1 cellular context compared by ENCODE assay signal in the genomic region with DNA sequence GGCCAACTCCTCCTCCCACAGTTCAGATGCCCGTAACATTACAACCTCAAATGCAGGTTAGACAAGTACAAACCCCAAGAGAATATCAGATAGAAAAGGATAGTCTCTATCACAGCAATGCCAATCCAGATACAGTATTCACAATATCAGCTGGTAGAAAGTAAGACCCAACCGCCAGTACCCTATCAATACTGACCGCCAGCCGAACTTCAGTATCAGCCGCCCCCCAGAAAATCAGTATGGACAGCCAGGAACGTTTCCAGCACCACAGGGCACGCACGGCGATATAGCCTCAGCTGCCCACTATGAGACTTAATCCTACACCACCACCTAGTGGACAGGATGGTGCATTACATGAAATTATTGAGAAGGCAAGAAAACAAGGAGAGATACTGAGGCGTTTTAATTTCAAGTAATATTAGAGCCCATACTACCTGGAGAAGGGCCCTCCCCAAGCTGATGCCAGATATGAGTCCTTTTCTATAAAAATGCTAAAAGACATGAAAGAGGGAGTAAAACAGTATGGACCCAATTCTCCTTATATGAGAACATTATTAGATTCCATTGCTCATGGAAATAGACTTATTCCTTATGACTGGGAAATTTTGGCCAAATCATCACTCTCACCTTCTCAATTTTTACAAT.
A peak's percentile ranks its signal among the peaks of the same experiment; 100 is the strongest.
TF ChIP-seq lines count a peak whose summit lies in the region.

No MANE protein-coding gene starts in this region.

TF ChIP-seq in K562, 482 proteins besides CTCF, POLR2A, EP300 and RAD21 (continued from another document and continues in another):
- TF ChIP-seq, protein P1, sequence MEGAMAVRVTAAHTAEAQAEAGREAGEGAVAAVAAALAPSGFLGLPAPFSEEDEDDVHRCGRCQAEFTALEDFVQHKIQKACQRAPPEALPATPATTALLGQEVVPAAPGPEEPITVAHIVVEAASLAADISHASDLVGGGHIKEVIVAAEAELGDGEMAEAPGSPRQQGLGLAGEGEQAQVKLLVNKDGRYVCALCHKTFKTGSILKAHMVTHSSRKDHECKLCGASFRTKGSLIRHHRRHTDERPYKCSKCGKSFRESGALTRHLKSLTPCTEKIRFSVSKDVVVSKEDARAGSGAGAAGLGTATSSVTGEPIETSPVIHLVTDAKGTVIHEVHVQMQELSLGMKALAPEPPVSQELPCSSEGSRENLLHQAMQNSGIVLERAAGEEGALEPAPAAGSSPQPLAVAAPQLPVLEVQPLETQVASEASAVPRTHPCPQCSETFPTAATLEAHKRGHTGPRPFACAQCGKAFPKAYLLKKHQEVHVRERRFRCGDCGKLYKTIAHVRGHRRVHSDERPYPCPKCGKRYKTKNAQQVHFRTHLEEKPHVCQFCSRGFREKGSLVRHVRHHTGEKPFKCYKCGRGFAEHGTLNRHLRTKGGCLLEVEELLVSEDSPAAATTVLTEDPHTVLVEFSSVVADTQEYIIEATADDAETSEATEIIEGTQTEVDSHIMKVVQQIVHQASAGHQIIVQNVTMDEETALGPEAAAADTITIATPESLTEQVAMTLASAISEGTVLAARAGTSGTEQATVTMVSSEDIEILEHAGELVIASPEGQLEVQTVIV (CRISPR knock-in tag; IDR thresholded peaks at IDR 0.05; ENCODE audit: borderline replicate concordance), result no peak
- TF ChIP-seq ZFP91 (CRISPR knock-in tag; IDR thresholded peaks at IDR 0.05) (no peak), FOXP1 (CRISPR knock-in tag; IDR thresholded peaks at IDR 0.05) (no peak), CXXC5 (CRISPR knock-in tag; IDR thresholded peaks at IDR 0.05) (peak; percentile 24; the same call in 1 of the 2 replicates), MYC (IDR thresholded peaks at IDR 0.05; ENCODE audit: low read depth, low read length) (0 out of 2 replicates have a peak, but pooled peaks have one; percentile 24), MYC (CRISPR knock-in tag; IDR thresholded peaks at IDR 0.05; ENCODE audit: borderline replicate concordance, low read depth) (no peak), ZNF311 (CRISPR knock-in tag; IDR thresholded peaks at IDR 0.05) (no peak), SAFB (IDR thresholded peaks at IDR 0.05; ENCODE audit: borderline replicate concordance, low read depth, low read length) (no peak), NBN (IDR thresholded peaks at IDR 0.05; ENCODE audit: low read depth) (no peak), ARID2 (IDR thresholded peaks at IDR 0.05) (peak; percentile 70), KLF6 (CRISPR knock-in tag; IDR thresholded peaks at IDR 0.05; ENCODE audit: borderline replicate concordance) (no peak), CSDE1 (IDR thresholded peaks at IDR 0.05) (no peak), ZNF253 (CRISPR knock-in tag; conservative IDR thresholded peaks at IDR 0.05) (no peak), ZBED1 (IDR thresholded peaks at IDR 0.05) (no peak), PHB (CRISPR knock-in tag; IDR thresholded peaks at IDR 0.05) (no peak), FOXJ3 (CRISPR knock-in tag; IDR thresholded peaks at IDR 0.05) (no peak), CHD4 (IDR thresholded peaks at IDR 0.05; ENCODE audit: insufficient read depth, insufficient replicate concordance, low read depth, low read length, poor library complexity, severe bottlenecking) (no peak), HNRNPK (IDR thresholded peaks at IDR 0.05; ENCODE audit: low read depth, low read length, poor library complexity, severe bottlenecking) (no peak), NR2C2 (CRISPR knock-in tag; IDR thresholded peaks at IDR 0.05) (no peak), NR2C2 (tag; IDR thresholded peaks at IDR 0.05) (no peak), ZNF324 (CRISPR knock-in tag; IDR thresholded peaks at IDR 0.05) (no peak), COPS2 (conservative IDR thresholded peaks at IDR 0.05) (no peak), TARDBP (IDR thresholded peaks at IDR 0.05) (no peak), ETS2 (tag; IDR thresholded peaks at IDR 0.05; ENCODE audit: borderline replicate concordance, poor library complexity, severe bottlenecking) (no peak), RBM22 (IDR thresholded peaks at IDR 0.05; ENCODE audit: low read depth, low read length, poor library complexity, severe bottlenecking) (no peak), SUPT5H (IDR thresholded peaks at IDR 0.05) (no peak), SMAD4 (CRISPR knock-in tag; conservative IDR thresholded peaks at IDR 0.05) (no peak), BDP1 (IDR thresholded peaks at IDR 0.05; ENCODE audit: insufficient read depth, insufficient read length) (no peak), NKRF (IDR thresholded peaks at IDR 0.05; ENCODE audit: borderline replicate concordance) (no peak), FIP1L1 (IDR thresholded peaks at IDR 0.05; ENCODE audit: low read depth, low read length, poor library complexity, severe bottlenecking) (no peak), ID3 (CRISPR knock-in tag; IDR thresholded peaks at IDR 0.05) (no peak), ID3 (tag; IDR thresholded peaks at IDR 0.05) (no peak), THRAP3 (IDR thresholded peaks at IDR 0.05; ENCODE audit: borderline replicate concordance) (no peak), ZNF3 (CRISPR knock-in tag; IDR thresholded peaks at IDR 0.05) (no peak), PTRF (tag; IDR thresholded peaks at IDR 0.05) (no peak), NCOA1 (IDR thresholded peaks at IDR 0.05; ENCODE audit: low read depth) (no peak), ZNF133 (CRISPR knock-in tag; IDR thresholded peaks at IDR 0.05) (no peak), NCOA6 (IDR thresholded peaks at IDR 0.05) (no peak), TEAD4 (IDR thresholded peaks at IDR 0.05; ENCODE audit: low read length) (peak; percentile 27; the same call in 1 of the 2 replicates), TEAD4 (CRISPR knock-in tag; IDR thresholded peaks at IDR 0.05; ENCODE audit: borderline replicate concordance) (no peak), DEAF1 (CRISPR knock-in tag; IDR thresholded peaks at IDR 0.05) (peak; percentile 75), EHMT2 (IDR thresholded peaks at IDR 0.05) (no peak), ZNF224 (CRISPR knock-in tag; IDR thresholded peaks at IDR 0.05) (no peak), RBM39 (optimal IDR thresholded peaks at IDR 0.05; ENCODE audit: low read depth, low read length) (no peak)
- TF ChIP-seq, protein P2, sequence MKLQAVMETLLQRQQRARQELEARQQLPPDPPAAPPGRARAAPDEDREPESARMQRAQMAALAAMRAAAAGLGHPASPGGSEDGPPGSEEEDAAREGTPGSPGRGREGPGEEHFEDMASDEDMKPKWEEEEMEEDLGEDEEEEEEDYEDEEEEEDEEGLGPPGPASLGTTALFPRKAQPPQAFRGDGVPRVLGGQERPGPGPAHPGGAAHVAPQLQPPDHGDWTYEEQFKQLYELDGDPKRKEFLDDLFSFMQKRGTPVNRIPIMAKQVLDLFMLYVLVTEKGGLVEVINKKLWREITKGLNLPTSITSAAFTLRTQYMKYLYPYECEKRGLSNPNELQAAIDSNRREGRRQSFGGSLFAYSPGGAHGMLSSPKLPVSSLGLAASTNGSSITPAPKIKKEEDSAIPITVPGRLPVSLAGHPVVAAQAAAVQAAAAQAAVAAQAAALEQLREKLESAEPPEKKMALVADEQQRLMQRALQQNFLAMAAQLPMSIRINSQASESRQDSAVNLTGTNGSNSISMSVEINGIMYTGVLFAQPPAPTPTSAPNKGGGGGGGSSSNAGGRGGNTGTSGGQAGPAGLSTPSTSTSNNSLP (IDR thresholded peaks at IDR 0.05; ENCODE audit: borderline replicate concordance, low read depth, low read length), result 0 out of 2 replicates have a peak, but pooled peaks have one; percentile 44
- TF ChIP-seq, protein P3, sequence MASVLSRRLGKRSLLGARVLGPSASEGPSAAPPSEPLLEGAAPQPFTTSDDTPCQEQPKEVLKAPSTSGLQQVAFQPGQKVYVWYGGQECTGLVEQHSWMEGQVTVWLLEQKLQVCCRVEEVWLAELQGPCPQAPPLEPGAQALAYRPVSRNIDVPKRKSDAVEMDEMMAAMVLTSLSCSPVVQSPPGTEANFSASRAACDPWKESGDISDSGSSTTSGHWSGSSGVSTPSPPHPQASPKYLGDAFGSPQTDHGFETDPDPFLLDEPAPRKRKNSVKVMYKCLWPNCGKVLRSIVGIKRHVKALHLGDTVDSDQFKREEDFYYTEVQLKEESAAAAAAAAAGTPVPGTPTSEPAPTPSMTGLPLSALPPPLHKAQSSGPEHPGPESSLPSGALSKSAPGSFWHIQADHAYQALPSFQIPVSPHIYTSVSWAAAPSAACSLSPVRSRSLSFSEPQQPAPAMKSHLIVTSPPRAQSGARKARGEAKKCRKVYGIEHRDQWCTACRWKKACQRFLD (CRISPR knock-in tag; IDR thresholded peaks at IDR 0.05), result no peak
- TF ChIP-seq, protein P4, sequence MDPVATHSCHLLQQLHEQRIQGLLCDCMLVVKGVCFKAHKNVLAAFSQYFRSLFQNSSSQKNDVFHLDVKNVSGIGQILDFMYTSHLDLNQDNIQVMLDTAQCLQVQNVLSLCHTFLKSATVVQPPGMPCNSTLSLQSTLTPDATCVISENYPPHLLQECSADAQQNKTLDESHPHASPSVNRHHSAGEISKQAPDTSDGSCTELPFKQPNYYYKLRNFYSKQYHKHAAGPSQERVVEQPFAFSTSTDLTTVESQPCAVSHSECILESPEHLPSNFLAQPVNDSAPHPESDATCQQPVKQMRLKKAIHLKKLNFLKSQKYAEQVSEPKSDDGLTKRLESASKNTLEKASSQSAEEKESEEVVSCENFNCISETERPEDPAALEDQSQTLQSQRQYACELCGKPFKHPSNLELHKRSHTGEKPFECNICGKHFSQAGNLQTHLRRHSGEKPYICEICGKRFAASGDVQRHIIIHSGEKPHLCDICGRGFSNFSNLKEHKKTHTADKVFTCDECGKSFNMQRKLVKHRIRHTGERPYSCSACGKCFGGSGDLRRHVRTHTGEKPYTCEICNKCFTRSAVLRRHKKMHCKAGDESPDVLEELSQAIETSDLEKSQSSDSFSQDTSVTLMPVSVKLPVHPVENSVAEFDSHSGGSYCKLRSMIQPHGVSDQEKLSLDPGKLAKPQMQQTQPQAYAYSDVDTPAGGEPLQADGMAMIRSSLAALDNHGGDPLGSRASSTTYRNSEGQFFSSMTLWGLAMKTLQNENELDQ (CRISPR knock-in tag; IDR thresholded peaks at IDR 0.05; ENCODE audit: borderline replicate concordance), result no peak
- TF ChIP-seq, protein P5, sequence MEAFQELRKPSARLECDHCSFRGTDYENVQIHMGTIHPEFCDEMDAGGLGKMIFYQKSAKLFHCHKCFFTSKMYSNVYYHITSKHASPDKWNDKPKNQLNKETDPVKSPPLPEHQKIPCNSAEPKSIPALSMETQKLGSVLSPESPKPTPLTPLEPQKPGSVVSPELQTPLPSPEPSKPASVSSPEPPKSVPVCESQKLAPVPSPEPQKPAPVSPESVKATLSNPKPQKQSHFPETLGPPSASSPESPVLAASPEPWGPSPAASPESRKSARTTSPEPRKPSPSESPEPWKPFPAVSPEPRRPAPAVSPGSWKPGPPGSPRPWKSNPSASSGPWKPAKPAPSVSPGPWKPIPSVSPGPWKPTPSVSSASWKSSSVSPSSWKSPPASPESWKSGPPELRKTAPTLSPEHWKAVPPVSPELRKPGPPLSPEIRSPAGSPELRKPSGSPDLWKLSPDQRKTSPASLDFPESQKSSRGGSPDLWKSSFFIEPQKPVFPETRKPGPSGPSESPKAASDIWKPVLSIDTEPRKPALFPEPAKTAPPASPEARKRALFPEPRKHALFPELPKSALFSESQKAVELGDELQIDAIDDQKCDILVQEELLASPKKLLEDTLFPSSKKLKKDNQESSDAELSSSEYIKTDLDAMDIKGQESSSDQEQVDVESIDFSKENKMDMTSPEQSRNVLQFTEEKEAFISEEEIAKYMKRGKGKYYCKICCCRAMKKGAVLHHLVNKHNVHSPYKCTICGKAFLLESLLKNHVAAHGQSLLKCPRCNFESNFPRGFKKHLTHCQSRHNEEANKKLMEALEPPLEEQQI (IDR thresholded peaks at IDR 0.05), result no peak
